21 cellular contexts compared by ENCODE assay signal in the genomic region with DNA sequence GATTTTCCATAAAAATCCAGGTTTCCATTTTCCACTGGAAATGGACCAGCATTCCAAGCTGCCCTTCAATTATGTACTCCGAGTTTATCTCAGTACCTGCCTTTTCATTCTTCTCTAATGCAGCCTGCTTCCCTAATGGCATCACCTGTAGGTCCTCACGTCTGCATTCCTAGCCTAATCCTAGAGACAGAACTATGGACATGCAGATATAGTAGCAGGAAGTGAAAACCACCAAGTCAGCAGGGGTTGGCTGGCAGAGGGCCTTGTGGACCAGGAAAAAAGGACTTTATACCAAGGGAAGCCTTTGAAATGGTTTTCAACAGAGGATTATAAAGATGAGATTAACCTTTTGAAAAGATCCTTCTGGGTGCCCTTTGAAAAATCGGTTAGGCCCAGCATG.
DNase-seq lines count a peak whose midpoint lies in the region; ATAC-seq, FAIRE-seq and TF ChIP-seq lines count a peak whose summit lies in the region.
"Had no signal": no experiment of that assay in that cellular context is flagged by ENCODE, and none has a peak within 500 bp of the region (broad histone marks: within the 10 kb centered on the region; RNA-seq: fewer than 3 reads in every experiment).

No MANE protein-coding gene starts in this region.

- no CpG with 5 or more reads among the region's 3 CpGs for WGBS in H9 (ENCODE audit: extremely low coverage, insufficient read length, low lambda C conversion rate)
- WGBS in H1 (ENCODE audit: extremely low coverage in 1 of 2, insufficient coverage in 1 of 2, insufficient read length in 1 of 2, insufficient replicate concordance in 2 of 2, low coverage in 1 of 2, low lambda C conversion rate in 2 of 2, missing lambda C conversion rate in 1 of 2), 2 experiments = 20% methylated on average over 3 of the region's 3 CpGs; no CpG with 5 or more reads in 1 of the 2 experiments

- no peak overlapping the region for H3K23ac ChIP-seq in H9 (ENCODE audit: insufficient read length, low read depth, low read length)
- H3K23ac ChIP-seq in H1 (ENCODE audit: insufficient read length) = no peak overlapping the region

- H2BK120ac ChIP-seq in H9 (ENCODE audit: low read depth, low read length, poor library complexity, severe bottlenecking) (no peak overlapping the region), H1 (replicated peaks; ENCODE audit: low read depth, low read length) (no peak overlapping the region)

- H3K56ac ChIP-seq in H9 (ENCODE audit: insufficient read length, low read depth, low read length) (no peak overlapping the region), H1 (replicated peaks; ENCODE audit: insufficient read length, low read depth, low read length) (no peak overlapping the region)

- no peaks in the 10 kb centered on the region for H3K9me3 ChIP-seq in H9 (ENCODE audit: control insufficient read depth, low read depth, low read length)
- H3K9me3 ChIP-seq in H1 (ENCODE audit: insufficient read depth in 2 of 2, low read depth in 1 of 2, low read length in 1 of 2) = no peaks in the 10 kb centered on the region
- H3K9me3 ChIP-seq: SJSA1 had no signal

- H3K36me3 ChIP-seq in H1 (ENCODE audit: control insufficient read depth in 2 of 4, insufficient read depth in 4 of 4, low read length in 3 of 4) = no peaks in the 10 kb centered on the region
- H3K36me3 ChIP-seq: BLaER1, HAP-1, SJSA1 had no signal

- H3K4me1 ChIP-seq in H9 (ENCODE audit: insufficient read depth, low read length) (peaks cover 11% of the 10 kb centered on the region), H1 (replicated peaks in 1 of 4; ENCODE audit: control insufficient read depth in 3 of 4, insufficient read depth in 4 of 4, low read length in 3 of 4) (peaks cover 0 to 17% (median 4%) of the 10 kb centered on the region in 4 experiments; a peak in 6 of 7 replicates)
- H3K4me1 ChIP-seq: BLaER1, SJSA1 had no signal

- H3K79me2 ChIP-seq in H9 (ENCODE audit: insufficient read depth, low read length) = no peaks in the 10 kb centered on the region
- H3K79me2 ChIP-seq in H1 (ENCODE audit: control insufficient read depth in 1 of 2, insufficient read depth in 2 of 2, low read length in 2 of 2) = no peaks in the 10 kb centered on the region

- CTCF ChIA-PET in H1 (lab: Charles Lee; ENCODE audit: partially characterized antibody) = interaction anchor here (0.9 to 2.0 kb wide), 8 partner anchors 10 to 109 kb away, joined by 3 to 5 read pairs (median 4); no protein-coding TSS in a partner anchor

- H3K9ac ChIP-seq in H9 (ENCODE audit: extremely low read depth, insufficient read length, low read length) = no peak overlapping the region
- no peak overlapping the region for H3K9ac ChIP-seq in H1 (replicated peaks in 1 of 4; ENCODE audit: extremely low read depth in 1 of 4, low read depth in 3 of 4, low read length in 3 of 4)
- H3K9ac ChIP-seq: BLaER1 had no signal

- H3T11ph ChIP-seq in H9 (ENCODE audit: low read length) = no peak overlapping the region

- TF ChIP-seq CTCF in H9 (conservative IDR thresholded peaks at IDR 0.05) (no peak), H1 (IDR thresholded peaks at IDR 0.05; ENCODE audit: control extremely low read depth in 1 of 3, insufficient read depth in 1 of 3, low read depth in 1 of 3, low read length in 3 of 3) (no peak)

- H3K4me3 ChIP-seq in H1 (ENCODE audit: extremely low read depth in 1 of 4, insufficient read depth in 2 of 4, low read depth in 3 of 4, low read length in 4 of 4) = 0 out of 8 replicates have a peak overlapping the region, but pooled peaks of 1 of the 4 experiments have one; percentile 3
- H3K4me3 ChIP-seq: BLaER1, GM12878, HAP-1, SJSA1 had no signal

- no peak overlapping the region for H2BK15ac ChIP-seq in H9 (ENCODE audit: low read depth, low read length)
- H2BK15ac ChIP-seq in H1 (ENCODE audit: low read length) = no peak overlapping the region

- no peak overlapping the region for H3K14ac ChIP-seq in H9 (ENCODE audit: insufficient read depth, low read length)
- no peak overlapping the region for H3K14ac ChIP-seq in H1 (ENCODE audit: insufficient read length)

- peak in 1 of 2 experiments; percentile 51; a peak in 1 of 3 replicates for TF ChIP-seq EP300 in H1 (IDR thresholded peaks at IDR 0.05; ENCODE audit: borderline replicate concordance in 1 of 2, low read depth in 2 of 2, low read length in 2 of 2)

- H2BK12ac ChIP-seq in H9 (ENCODE audit: insufficient read length, low read depth, low read length) = no peak overlapping the region
- H2BK12ac ChIP-seq in H1 (ENCODE audit: low read depth, low read length) = no peak overlapping the region

- H3K18ac ChIP-seq in H9 (ENCODE audit: insufficient read length, low read depth, low read length) (no peak overlapping the region), H1 (ENCODE audit: extremely low read depth, low read length) (no peak overlapping the region)

- peak overlapping the region; percentile 6 for H3K4me2 ChIP-seq in H9 (ENCODE audit: insufficient read depth, insufficient read length, low read length)
- peak overlapping the region in 1 of 2 experiments; percentile 9; a peak in 1 of 4 replicates for H3K4me2 ChIP-seq in H1 (ENCODE audit: insufficient read depth in 1 of 2, low read depth in 2 of 2, low read length in 2 of 2)
- H3K4me2 ChIP-seq: BLaER1 had no signal

- no peaks in the 10 kb centered on the region for H3K27me3 ChIP-seq in H9 (ENCODE audit: insufficient read depth, low read length)
- H3K27me3 ChIP-seq in H1 (replicated peaks in 1 of 4; ENCODE audit: control insufficient read depth in 3 of 4, extremely low read depth in 1 of 4, insufficient read depth in 3 of 4, low read length in 3 of 4) = no peaks in the 10 kb centered on the region
- H3K27me3 ChIP-seq: BLaER1, SJSA1 had no signal

- H4K91ac ChIP-seq in H9 (ENCODE audit: insufficient read length, low read depth, low read length) = no peak overlapping the region
- no peak overlapping the region for H4K91ac ChIP-seq in H1 (replicated peaks; ENCODE audit: insufficient read length, low read length)

- H3K4me3 Mint-ChIP-seq in H9 = no peak overlapping the region; a peak in 1 of 5 replicates
- H3K4me3 Mint-ChIP-seq: CD8-positive, alpha-beta T cell had no signal

- H3K27ac ChIP-seq in H9 (ENCODE audit: insufficient read length, low read depth, low read length) (no peak overlapping the region), H1 (ENCODE audit: low read depth, low read length) (no peak overlapping the region)
- H3K27ac ChIP-seq: BLaER1, SJSA1 had no signal

- H3K23me2 ChIP-seq in H9 (ENCODE audit: insufficient read length, low read depth, low read length, poor library complexity, severe bottlenecking) = no peaks in the 10 kb centered on the region
- no peaks in the 10 kb centered on the region for H3K23me2 ChIP-seq in H1 (ENCODE audit: low read depth, low read length)

- H2BK20ac ChIP-seq in H9 (ENCODE audit: low read depth, low read length, poor library complexity, severe bottlenecking) = no peak overlapping the region
- no peak overlapping the region for H2BK20ac ChIP-seq in H1 (ENCODE audit: low read length)

- peak; percentile 82 for FAIRE-seq in H1 (lab: Jason Lieb, UNC)
- FAIRE-seq: GM12878 had no signal

- no peak for ATAC-seq in HG02642 (IDR thresholded peaks at IDR 0.05; ENCODE audit: poor library complexity, unreplicated experiment)
- no peak for ATAC-seq in GM19023 (IDR thresholded peaks at IDR 0.05; ENCODE audit: unreplicated experiment)
- ATAC-seq: CD8-positive, alpha-beta T cell; GM12878; PC-3 had no signal

- peaks cover 2 to 4% (median 3%) of the 10 kb centered on the region in 3 experiments; a peak in 4 of 7 replicates for H3K36me3 Mint-ChIP-seq in H9 (ENCODE audit: insufficient read depth in 1 of 3, low read depth in 3 of 3)

- H3K4me1 Mint-ChIP-seq in H9 = peaks cover 29 to 34% of the 10 kb centered on the region in 2 experiments

- peaks cover 0 to 3% of the 10 kb centered on the region in 2 experiments; a peak in 1 of 5 replicates for H3K9me3 Mint-ChIP-seq in H9
- H3K9me3 Mint-ChIP-seq: CD8-positive, alpha-beta T cell had no signal

- DNase-seq in ELF-1 (ENCODE audit: low read depth, low spot score) = peak; percentile 23
- DNase-seq in H9 = peak; percentile 56
- peak in 1 of 2 experiments; percentile 44 for DNase-seq in H1 (ENCODE audit: low read depth in 1 of 2, low spot score in 2 of 2)
- peak; percentile 65 for DNase-seq in iPS-NIHi7 (ENCODE audit: extremely low spot score)
- no peak for DNase-seq in amygdala (lab: John Stamatoyannopoulos, UW)
- no peak for DNase-seq in putamen (ENCODE audit: low spot score)
- DNase-seq: Calu3; CD8-positive, alpha-beta T cell; IMR-90; NCI-H1048; NCI-H1436; NCI-H2029; NCI-H345; NCI-H524 treated with DMSO at 0.1 percent for 48 hours; PC-3 had no signal

- H3K4ac ChIP-seq in H9 (ENCODE audit: low read depth, low read length) (no peak overlapping the region), H1 (replicated peaks; ENCODE audit: insufficient read length, low read depth, low read length) (no peak overlapping the region)

- no peak overlapping the region for H4K5ac ChIP-seq in H9 (ENCODE audit: insufficient read length, low read depth, low read length)
- no peak overlapping the region for H4K5ac ChIP-seq in H1 (ENCODE audit: insufficient read length, low read depth, low read length)

- no peak overlapping the region for H2AFZ ChIP-seq in H9 (ENCODE audit: low read length)
- no peak overlapping the region for H2AFZ ChIP-seq in H1 (ENCODE audit: low read length)

- H4K20me1 ChIP-seq in H9 (ENCODE audit: control insufficient read depth, insufficient read depth, insufficient read length) (no peaks in the 10 kb centered on the region), H1 (replicated peaks in 1 of 2; ENCODE audit: control insufficient read depth in 1 of 2, insufficient read depth in 2 of 2, low read length in 2 of 2) (peaks cover 0 to 3% of the 10 kb centered on the region in 2 experiments)
- H4K20me1 ChIP-seq: BLaER1 had no signal

- H4K8ac ChIP-seq in H9 (replicated peaks; ENCODE audit: insufficient read length, low read depth, low read length) (no peak overlapping the region), H1 (ENCODE audit: extremely low read depth, insufficient read depth, low read length) (no peak overlapping the region)

- TF ChIP-seq POLR2A in H1 (IDR thresholded peaks at IDR 0.05; ENCODE audit: control extremely low read depth in 1 of 2, low read depth in 2 of 2, low read length in 2 of 2) = no peak

- POLR2A ChIA-PET in H1 (lab: Charles Lee; ENCODE audit: partially characterized antibody) = interaction anchor here (0.9 kb wide), 1 partner anchor 13 kb away, joined by 3 read pairs; no protein-coding TSS in a partner anchor

- no peak overlapping the region for H3K27ac Mint-ChIP-seq in H9
- H3K27ac Mint-ChIP-seq: CD8-positive, alpha-beta T cell had no signal

- H2BK5ac ChIP-seq in H9 (ENCODE audit: insufficient read length, low read length) (no peak overlapping the region), H1 (ENCODE audit: low read depth, low read length) (no peak overlapping the region)

- H2AK5ac ChIP-seq in H9 (ENCODE audit: insufficient read length, low read length) (no peak overlapping the region), H1 (ENCODE audit: low read depth, low read length) (no peak overlapping the region)

- peaks cover 17% of the 10 kb centered on the region for H3K27me3 Mint-ChIP-seq in H9 (ENCODE audit: low read depth)

- no peaks in the 10 kb centered on the region for H3K79me1 ChIP-seq in H9 (ENCODE audit: insufficient read depth, low read depth, low read length, poor library complexity, severe bottlenecking)
- H3K79me1 ChIP-seq in H1 (ENCODE audit: low read depth, low read length) = no peaks in the 10 kb centered on the region

- TF ChIP-seq RAD21 in H1 (IDR thresholded peaks at IDR 0.05 in 1 of 2, conservative IDR thresholded peaks at IDR 0.05 in 1 of 2; ENCODE audit: low read depth in 2 of 2, low read length in 2 of 2) = no peak

Comparison
In these comparisons a context has a peak if more than half of its experiments do, and no peak if none do; other contexts are left out.
1. DNase-seq: peak in ELF-1 (single experiment), H9 (single experiment) and iPS-NIHi7 (single experiment); none in amygdala (0 of 56) and putamen (single experiment).